ENCODE assay signal across 1 cellular context in the genomic region with DNA sequence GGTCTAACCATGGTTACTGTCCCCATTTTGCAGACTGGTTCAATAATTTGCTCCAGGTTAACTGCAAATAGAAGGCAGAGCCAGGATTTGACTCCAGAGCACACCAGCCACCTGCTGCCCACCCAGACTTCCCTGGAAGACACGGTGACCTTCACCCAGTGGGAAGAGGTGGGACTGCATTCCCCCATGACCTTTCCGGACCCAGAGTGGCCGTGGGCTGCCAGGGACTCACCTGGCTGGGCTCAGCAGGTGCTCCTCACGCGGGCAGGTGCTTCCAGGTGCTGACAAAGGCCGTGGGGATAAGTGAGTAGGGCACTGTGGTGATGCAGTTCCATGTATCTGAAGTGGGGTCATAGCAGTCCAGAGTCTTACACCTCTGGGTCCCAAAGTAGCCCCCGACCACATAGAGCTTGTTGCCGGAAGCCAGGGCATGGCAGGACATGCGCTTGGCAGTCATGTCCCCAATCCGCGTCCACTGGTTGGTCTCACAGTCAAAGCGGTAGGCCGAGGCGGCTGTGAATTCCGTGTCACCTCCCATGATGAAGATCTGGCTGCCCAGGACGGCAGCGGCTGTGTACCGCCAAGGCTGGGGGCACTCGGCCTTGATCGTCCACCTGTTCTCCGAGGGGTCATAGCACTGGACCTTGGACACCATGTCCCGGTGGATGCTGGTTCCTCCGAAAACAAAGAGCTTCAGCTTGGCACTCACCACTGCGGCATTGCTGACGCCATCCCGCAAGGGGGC.
TF ChIP-seq lines count a peak whose summit lies in the region.

No MANE protein-coding gene starts in this region.

TF ChIP-seq in WTC11, 78 proteins besides CTCF, POLR2A, EP300 and RAD21 (continued from another document):
- no peak for TF ChIP-seq ZNF317 (CRISPR knock-in tag; IDR thresholded peaks at IDR 0.05; ENCODE audit: borderline replicate concordance, low read depth)
